In the genomic region with DNA sequence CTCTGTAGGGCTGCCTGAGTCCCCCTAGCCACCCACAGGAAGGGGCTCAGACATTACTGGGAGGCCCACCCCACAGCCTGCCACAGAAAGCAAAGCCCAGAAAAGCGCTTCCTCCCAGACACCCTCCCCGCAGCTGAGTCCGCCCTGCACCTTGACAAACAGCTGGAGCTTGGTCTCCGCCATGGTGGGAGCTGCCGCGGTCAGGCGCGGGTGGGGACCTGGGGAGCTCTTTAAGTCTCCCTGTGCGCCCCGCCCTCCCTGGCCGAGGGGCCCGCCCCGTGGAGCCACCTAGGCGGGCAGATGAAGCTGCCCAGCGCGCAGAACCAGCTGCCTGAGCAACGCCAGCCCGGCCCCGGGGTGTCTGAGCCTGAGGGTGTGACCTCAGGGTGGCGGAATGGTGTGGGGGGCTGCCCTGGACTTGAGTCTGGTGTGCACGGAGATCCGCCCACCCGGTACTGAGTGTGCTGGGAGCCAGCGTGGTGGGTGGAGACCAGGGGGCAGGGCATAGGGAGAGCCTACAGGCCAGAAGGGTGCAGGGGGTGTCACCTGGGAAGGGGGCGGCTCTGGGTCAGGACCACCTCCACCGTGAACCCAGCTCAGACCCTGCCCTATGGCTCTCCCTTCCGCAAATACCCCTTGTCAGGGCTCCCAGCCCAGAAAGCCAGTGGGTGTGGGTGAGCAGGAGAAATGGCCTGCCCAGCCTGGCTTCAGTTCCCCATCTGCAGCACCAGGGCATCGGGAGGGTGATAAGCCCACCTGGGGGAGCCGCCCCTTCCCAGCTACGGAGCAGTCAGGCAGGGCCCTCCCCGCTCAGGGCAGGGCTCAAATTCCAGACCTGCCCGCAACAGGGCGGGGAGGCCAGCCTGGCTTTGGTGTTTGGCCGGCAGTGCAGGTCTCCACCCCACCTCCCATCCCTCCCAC, we compare ENCODE assay signal across 1 cellular context.
TF ChIP-seq lines count a peak whose summit lies in the region.

Gene CLIC3 (minus strand): TSS at position 208 of the 921 bp plus-strand sequence. CDS start 25 bp downstream, at position 183.

TF ChIP-seq in H1, 55 proteins besides CTCF, POLR2A, EP300 and RAD21:
- TF ChIP-seq SRF (IDR thresholded peaks at IDR 0.05; ENCODE audit: low read depth, low read length) (no peak), CTBP2 (IDR thresholded peaks at IDR 0.05; ENCODE audit: borderline replicate concordance, insufficient read depth, insufficient read length, low read length) (no peak), MAX (IDR thresholded peaks at IDR 0.05) (no peak), SIN3A (conservative IDR thresholded peaks at IDR 0.05 in 1 of 2, IDR thresholded peaks at IDR 0.05 in 1 of 2; ENCODE audit: low read depth in 1 of 2, low read length in 2 of 2) (0 out of 4 replicates have a peak, but pooled peaks of 1 of the 2 experiments have one; percentile 12), TEAD4 (IDR thresholded peaks at IDR 0.05; ENCODE audit: low read depth, low read length) (peak; percentile 4; the same call in 1 of the 2 replicates), CBX5 (IDR thresholded peaks at IDR 0.05; ENCODE audit: low read depth, low read length) (no peak), ASH2L (IDR thresholded peaks at IDR 0.05; ENCODE audit: low read length) (no peak), HDAC2 (IDR thresholded peaks at IDR 0.05; ENCODE audit: borderline replicate concordance in 1 of 2, low read depth in 2 of 2, low read length in 2 of 2) (no peak), RBBP5 (IDR thresholded peaks at IDR 0.05; ENCODE audit: borderline replicate concordance, low read depth, low read length) (no peak), BRCA1 (IDR thresholded peaks at IDR 0.05; ENCODE audit: low read depth, low read length) (no peak), BACH1 (IDR thresholded peaks at IDR 0.05; ENCODE audit: low read length) (no peak), SP4 (IDR thresholded peaks at IDR 0.05; ENCODE audit: low read length) (no peak), JUN (IDR thresholded peaks at IDR 0.05; ENCODE audit: low read depth, low read length) (no peak), CBX8 (IDR thresholded peaks at IDR 0.05; ENCODE audit: borderline replicate concordance, low read depth, low read length) (no peak), RXRA (IDR thresholded peaks at IDR 0.05; ENCODE audit: insufficient read depth, low read depth, low read length) (no peak), KDM4A (IDR thresholded peaks at IDR 0.05; ENCODE audit: low read depth, low read length, severe bottlenecking) (peak; percentile 53), SUZ12 (IDR thresholded peaks at IDR 0.05; ENCODE audit: low read length) (no peak), POLR2AphosphoS5 (IDR thresholded peaks at IDR 0.05; ENCODE audit: low read depth, low read length) (no peak), JUND (IDR thresholded peaks at IDR 0.05; ENCODE audit: low read length) (no peak), CREB1 (IDR thresholded peaks at IDR 0.05) (no peak), E2F6 (IDR thresholded peaks at IDR 0.05) (no peak), NRF1 (IDR thresholded peaks at IDR 0.05; ENCODE audit: low read depth, low read length) (no peak), HDAC6 (IDR thresholded peaks at IDR 0.05; ENCODE audit: low read depth, low read length) (no peak), KDM5A (IDR thresholded peaks at IDR 0.05; ENCODE audit: low read length) (no peak), GTF2F1 (IDR thresholded peaks at IDR 0.05; ENCODE audit: borderline replicate concordance, low read depth, low read length) (no peak), TAF1 (IDR thresholded peaks at IDR 0.05; ENCODE audit: low read depth, low read length) (no peak), GABPA (IDR thresholded peaks at IDR 0.05; ENCODE audit: borderline replicate concordance, insufficient read depth, low read length) (0 out of 2 replicates have a peak, but pooled peaks have one; percentile 41), MAFK (IDR thresholded peaks at IDR 0.05; ENCODE audit: low read depth, low read length) (no peak), CHD1 (IDR thresholded peaks at IDR 0.05; ENCODE audit: low read depth, low read length) (no peak), KDM1A (IDR thresholded peaks at IDR 0.05; ENCODE audit: borderline replicate concordance, low read length) (no peak), SP2 (IDR thresholded peaks at IDR 0.05; ENCODE audit: low read length) (no peak)
- TF ChIP-seq, protein P1, sequence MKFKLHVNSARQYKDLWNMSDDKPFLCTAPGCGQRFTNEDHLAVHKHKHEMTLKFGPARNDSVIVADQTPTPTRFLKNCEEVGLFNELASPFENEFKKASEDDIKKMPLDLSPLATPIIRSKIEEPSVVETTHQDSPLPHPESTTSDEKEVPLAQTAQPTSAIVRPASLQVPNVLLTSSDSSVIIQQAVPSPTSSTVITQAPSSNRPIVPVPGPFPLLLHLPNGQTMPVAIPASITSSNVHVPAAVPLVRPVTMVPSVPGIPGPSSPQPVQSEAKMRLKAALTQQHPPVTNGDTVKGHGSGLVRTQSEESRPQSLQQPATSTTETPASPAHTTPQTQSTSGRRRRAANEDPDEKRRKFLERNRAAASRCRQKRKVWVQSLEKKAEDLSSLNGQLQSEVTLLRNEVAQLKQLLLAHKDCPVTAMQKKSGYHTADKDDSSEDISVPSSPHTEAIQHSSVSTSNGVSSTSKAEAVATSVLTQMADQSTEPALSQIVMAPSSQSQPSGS (IDR thresholded peaks at IDR 0.05; ENCODE audit: low read length): no peak
